In the genomic region with DNA sequence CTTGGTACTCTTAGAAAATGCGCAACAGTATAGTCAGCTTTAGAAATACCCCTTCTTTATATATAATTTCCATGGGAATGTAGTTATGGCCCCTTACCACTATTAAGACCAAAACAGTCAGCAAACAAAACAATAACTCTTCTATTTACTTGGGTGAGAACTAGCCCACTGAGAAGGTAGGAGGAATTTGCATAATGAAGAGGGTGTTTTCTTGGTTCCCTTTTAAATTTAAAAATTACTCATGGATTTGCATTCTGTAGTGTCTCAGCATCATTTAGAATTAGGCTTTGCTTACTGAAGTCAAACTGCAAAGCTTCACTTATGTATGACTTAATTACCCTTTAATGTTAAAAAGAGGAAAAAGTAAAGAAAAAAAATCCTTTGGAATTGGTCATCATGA, we compare ENCODE assay signal across 19 cellular contexts.
DNase-seq lines count a peak whose midpoint lies in the region; ATAC-seq and TF ChIP-seq lines count a peak whose summit lies in the region.
"Had no signal": no experiment of that assay in that cellular context is flagged by ENCODE, and none has a peak within 500 bp of the region (broad histone marks: within the 10 kb centered on the region; RNA-seq: fewer than 3 reads in every experiment).

No MANE protein-coding gene starts in this region.

- ATAC-seq in GM18505 (IDR thresholded peaks at IDR 0.05; ENCODE audit: unreplicated experiment) (peak; percentile 73), GM19467 (IDR thresholded peaks at IDR 0.05; ENCODE audit: unreplicated experiment) (peak; percentile 71), HG02852 (IDR thresholded peaks at IDR 0.05; ENCODE audit: unreplicated experiment) (peak; percentile 75), HG03442 (IDR thresholded peaks at IDR 0.05; ENCODE audit: unreplicated experiment) (peak; percentile 70), Right ventricle myocardium superior (ENCODE audit: poor library complexity) (no peak)
- ATAC-seq: left cardiac atrium had no signal

- no peak for TF ChIP-seq CTCF in ascending aorta (IDR thresholded peaks at IDR 0.05)

- H3K27ac ChIP-seq in ascending aorta = no peak overlapping the region

- no peaks in the 10 kb centered on the region for H3K9me3 ChIP-seq in ascending aorta

- H3K4me3 ChIP-seq in ascending aorta = no peak overlapping the region

- no peak for DNase-seq in ascending aorta (ENCODE audit: low spot score in 2 of 2)
- DNase-seq in foreskin melanocyte = no peak
- no peak for DNase-seq in COLO668 (lab: John Stamatoyannopoulos, UW; ENCODE audit: unreplicated experiment)
- DNase-seq in Right ventricle myocardium superior = no peak
- DNase-seq: activated naive CD8-positive, alpha-beta T cell treated with anti-CD3 and anti-CD28 coated beads for 36 hours; DMS153; glutamatergic neuron; HCEC 1CT; IMR-90; left cardiac atrium; NCI-H524; retina; SIG-M5; stimulated activated CD4-positive, alpha-beta T cell treated with anti-CD3 and anti-CD28 coated beads, Interleukin-2, amount 100 ng/mL, for 48 hours; stimulated activated naive B cell treated with anti-CD40 and anti-IgM and Interleukin-4, amounts not matched to agents 10 μg/mL and 1 μg/mL and 100 μg/mL, for 72 hours had no signal

- H3K4me1 ChIP-seq in ascending aorta = peaks cover 0 to 9% of the 10 kb centered on the region in 2 donors

- H3K27me3 ChIP-seq in ascending aorta = no peaks in the 10 kb centered on the region

- intact Hi-C loops in ascending aorta (cut with DNase I) = no loop called here
- intact Hi-C loops in Right ventricle myocardium superior (cut with DNase I) = no loop called here

- H3K36me3 ChIP-seq in ascending aorta = no peaks in the 10 kb centered on the region

- no peak for TF ChIP-seq POLR2A in GM18505 (IDR thresholded peaks at IDR 0.05; ENCODE audit: borderline replicate concordance, extremely low read depth, insufficient read depth, insufficient read length)
